12 cellular contexts compared by ENCODE assay signal in genomic region chr10:29712108-29712507, GRCh38.
DNase-seq lines count a peak whose midpoint lies in the region; ATAC-seq and TF ChIP-seq lines count a peak whose summit lies in the region.
"Had no signal": no experiment of that assay in that cellular context is flagged by ENCODE, and none has a peak within 500 bp of the region (broad histone marks: within the 10 kb centered on the region; RNA-seq: fewer than 3 reads in every experiment).

No MANE protein-coding gene starts in this region.

- no peaks in the 10 kb centered on the region for H3K27me3 Mint-ChIP-seq in MCF 10A (ENCODE audit: insufficient read depth, unreplicated experiment)
- H3K27me3 Mint-ChIP-seq in type B pancreatic cell: no peaks in the 10 kb centered on the region
- H3K27me3 Mint-ChIP-seq: effector memory CD8-positive, alpha-beta T cell had no signal

- H3K36me3 ChIP-seq in mammary epithelial cell (ENCODE audit: insufficient read depth, low read length): no peaks in the 10 kb centered on the region
- peaks cover 0 to 12% (median 0%) of the 10 kb centered on the region in 3 donors for H3K36me3 ChIP-seq in esophagus squamous epithelium
- H3K36me3 ChIP-seq: upper lobe of right lung had no signal

- H4K20me1 ChIP-seq in mammary epithelial cell (ENCODE audit: insufficient read depth, low read length): no peaks in the 10 kb centered on the region

- H3K27me3 ChIP-seq in mammary epithelial cell (ENCODE audit: insufficient read depth, low read length): no peaks in the 10 kb centered on the region
- no peaks in the 10 kb centered on the region for H3K27me3 ChIP-seq in esophagus squamous epithelium
- H3K27me3 ChIP-seq: upper lobe of right lung had no signal

- no peak overlapping the region for H3K9ac ChIP-seq in mammary epithelial cell (ENCODE audit: insufficient read depth, low read length)

- intact Hi-C loops in MCF 10A (cut with micrococcal nuclease) (no loop called here), mammary epithelial cell (cut with micrococcal nuclease) (no loop called here), esophagus squamous epithelium (cut with DNase I) (no loop called here)

- ATAC-seq in GM19035 (IDR thresholded peaks at IDR 0.05; ENCODE audit: unreplicated experiment): no peak
- ATAC-seq: activated naive CD4-positive, alpha-beta T cell treated with anti-CD3 and anti-CD28 coated beads, Interleukin-2, amount 50 U/mL, for 72 hours; effector memory CD8-positive, alpha-beta T cell; upper lobe of right lung had no signal

- H3K4me3 ChIP-seq in mammary epithelial cell (replicated peaks in 1 of 3; ENCODE audit: insufficient read depth in 1 of 3, low read depth in 2 of 3, low read length in 3 of 3) (no peak overlapping the region), esophagus squamous epithelium (no peak overlapping the region)
- H3K4me3 ChIP-seq: upper lobe of right lung had no signal

- no peak for TF ChIP-seq CTCF in MCF 10A (IDR thresholded peaks at IDR 0.05; ENCODE audit: unreplicated experiment)
- no peak for TF ChIP-seq CTCF in mammary epithelial cell (conservative IDR thresholded peaks at IDR 0.05 in 1 of 2, IDR thresholded peaks at IDR 0.05 in 1 of 2; ENCODE audit: extremely low read depth in 1 of 2, insufficient read depth in 1 of 2, low read depth in 1 of 2, low read length in 2 of 2)
- no peak for TF ChIP-seq CTCF in esophagus squamous epithelium (IDR thresholded peaks at IDR 0.05)
- TF ChIP-seq CTCF in type B pancreatic cell (conservative IDR thresholded peaks at IDR 0.05): no peak

- no peak overlapping the region for H2AFZ ChIP-seq in mammary epithelial cell (ENCODE audit: low read depth, low read length)

- no peaks in the 10 kb centered on the region for H3K9me3 ChIP-seq in mammary epithelial cell (replicated peaks; ENCODE audit: insufficient read depth, low read length)
- H3K9me3 ChIP-seq in esophagus squamous epithelium: no peaks in the 10 kb centered on the region
- H3K9me3 ChIP-seq: upper lobe of right lung had no signal

- DNase-seq in MCF 10A (ENCODE audit: unreplicated experiment): peak; percentile 69
- no peak for DNase-seq in mammary epithelial cell
- peak; percentile 84 for DNase-seq in NCI-H345 treated with DMSO at 0.1 percent for 48 hours (lab: John Stamatoyannopoulos, UW; ENCODE audit: unreplicated experiment)
- DNase-seq in esophagus squamous epithelium (lab: John Stamatoyannopoulos, UW): no peak
- no peak for DNase-seq in type B pancreatic cell (ENCODE audit: extremely low spot score, unreplicated experiment)
- no peak for DNase-seq in effector CD8-positive, alpha-beta T cell (lab: John Stamatoyannopoulos, UW)
- DNase-seq in COLO829 (ENCODE audit: low spot score): no peak
- DNase-seq: activated CD4-positive, alpha-beta T cell treated with anti-CD3 and anti-CD28 coated beads for 48 hours; effector memory CD8-positive, alpha-beta T cell; upper lobe of right lung had no signal

- H3K4me1 Mint-ChIP-seq in MCF 10A (ENCODE audit: insufficient read depth, unreplicated experiment) (peaks cover 17% of the 10 kb centered on the region), type B pancreatic cell (ENCODE audit: unreplicated experiment) (peaks cover 13% of the 10 kb centered on the region)

- dilution Hi-C loops in mammary epithelial cell (cut with HindIII; ENCODE audit: low sequenced_read_pairs): no loop called here

- H3K27ac Mint-ChIP-seq in MCF 10A (ENCODE audit: low read depth, unreplicated experiment) (no peak overlapping the region), type B pancreatic cell (peak overlapping the region; percentile 14)
- H3K27ac Mint-ChIP-seq: activated naive CD4-positive, alpha-beta T cell treated with anti-CD3 and anti-CD28 coated beads, Interleukin-2, amount 50 U/mL, for 72 hours; effector memory CD8-positive, alpha-beta T cell had no signal

- H3K27ac ChIP-seq in mammary epithelial cell (ENCODE audit: insufficient read depth, low read depth, low read length) (no peak overlapping the region), esophagus squamous epithelium (peak overlapping the region in 3 of 4 donors; percentile 8 to 72 (median 34))
- H3K27ac ChIP-seq: upper lobe of right lung had no signal

- no TSS peak for BruUV-seq in MCF 10A (replicated peaks; lab: Mats Ljungman, UMichigan)
- no TSS peak for BruUV-seq in mammary epithelial cell (replicated peaks; lab: Mats Ljungman, UMichigan)

- in situ Hi-C loops in mammary epithelial cell (cut with MboI; ENCODE audit: low sequenced_read_pairs in 2 of 2): no loop called here

- WGBS in mammary epithelial cell (ENCODE audit: low coverage, missing lambda C conversion rate): 89% methylated on average over 7 of the region's 7 CpGs
- WGBS in esophagus squamous epithelium, 2 donors: 43 to 55% methylated on average over 7 of the region's 7 CpGs

- H3K4me2 ChIP-seq in mammary epithelial cell (ENCODE audit: insufficient read depth, low read depth, low read length): no peak overlapping the region

- no peaks in the 10 kb centered on the region for H3K9me3 Mint-ChIP-seq in MCF 10A (ENCODE audit: unreplicated experiment)
- H3K9me3 Mint-ChIP-seq in type B pancreatic cell: peaks cover 4% of the 10 kb centered on the region
- H3K9me3 Mint-ChIP-seq: effector memory CD8-positive, alpha-beta T cell had no signal

- CTCF ChIA-PET in MCF 10A (lab: Yijun Ruan, JAX): no interaction called here
- CTCF ChIA-PET in mammary epithelial cell (lab: Charles Lee; ENCODE audit: low non-redundant PET): no interaction called here

- POLR2A ChIA-PET in MCF 10A (lab: Yijun Ruan, JAX): interaction anchor here (0.6 kb wide), 2 partner anchors 31 to 230 kb away, joined by 3 read pairs; no protein-coding TSS in a partner anchor

- H3K4me1 ChIP-seq in mammary epithelial cell (ENCODE audit: insufficient read depth, low read length): peaks cover 15% of the 10 kb centered on the region
- H3K4me1 ChIP-seq in esophagus squamous epithelium: peaks cover 12 to 87% (median 31%) of the 10 kb centered on the region in 3 donors

- no peak for TF ChIP-seq POLR2A in esophagus squamous epithelium (IDR thresholded peaks at IDR 0.05)

- H3K36me3 Mint-ChIP-seq in MCF 10A (ENCODE audit: insufficient read depth, unreplicated experiment): peaks cover 23% of the 10 kb centered on the region
- peaks cover 58% of the 10 kb centered on the region for H3K36me3 Mint-ChIP-seq in type B pancreatic cell

- peaks cover 72% of the 10 kb centered on the region for H3K79me2 ChIP-seq in mammary epithelial cell (ENCODE audit: insufficient read depth, low read length)

- no peak overlapping the region for H3K4me3 Mint-ChIP-seq in MCF 10A (ENCODE audit: unreplicated experiment)
- peak overlapping the region; percentile 1 for H3K4me3 Mint-ChIP-seq in type B pancreatic cell
- H3K4me3 Mint-ChIP-seq: effector memory CD8-positive, alpha-beta T cell had no signal

Comparison
In these comparisons a context has a peak if more than half of its experiments do, and no peak if none do; other contexts are left out.
1. DNase-seq: peak in MCF 10A (single experiment) and NCI-H345 treated with DMSO at 0.1 percent for 48 hours (single experiment); none in mammary epithelial cell (single experiment), esophagus squamous epithelium (single experiment), type B pancreatic cell (single experiment), effector CD8-positive, alpha-beta T cell (single experiment) and COLO829 (single experiment).